In the genomic region with DNA sequence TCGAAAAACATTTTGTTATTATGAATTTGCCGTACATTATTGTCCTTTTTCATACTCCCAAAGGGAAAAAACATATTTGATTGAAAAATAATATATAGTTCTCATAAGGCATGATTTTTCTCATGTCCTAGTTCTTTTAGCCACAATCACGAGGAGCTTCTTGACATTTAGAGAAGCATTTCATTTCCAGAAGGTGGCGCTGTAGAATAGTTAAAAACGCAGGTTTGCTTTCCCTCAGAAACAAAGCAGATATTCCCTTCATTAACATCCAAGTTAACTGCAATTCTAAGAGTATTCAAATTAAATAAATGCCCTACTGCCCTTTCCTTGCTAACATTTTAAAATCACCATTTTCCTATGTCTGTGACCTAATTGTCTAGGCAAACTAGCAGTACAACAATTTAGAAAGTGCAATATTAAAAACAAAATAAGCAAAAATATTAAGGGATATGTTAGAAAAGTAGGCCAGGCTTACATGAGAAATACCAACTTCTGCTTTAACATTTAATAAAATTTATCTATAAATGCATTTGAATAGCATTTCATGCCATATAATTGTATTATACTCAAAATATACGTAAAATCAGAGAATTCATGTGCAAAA, we compare ENCODE assay signal across 8 cellular contexts. TPM values are rescaled to one million over a fixed set of nuclear protein-coding genes. Genes with fewer than 3 reads are reported as not detected.
DNase-seq lines count a peak whose midpoint lies in the region; ATAC-seq, FAIRE-seq and TF ChIP-seq lines count a peak whose summit lies in the region.

No MANE protein-coding gene starts in this region.

- no peak overlapping the region for H3K27ac Mint-ChIP-seq in neural progenitor cell
- H3K27ac Mint-ChIP-seq in activated CD8-positive, alpha-beta memory T cell treated with anti-CD3 and anti-CD28 coated beads, Interleukin-2, amount 10 ng/mL, durations not matched to agents 7 days and 5 days, result no peak overlapping the region

- H3K27ac ChIP-seq in PC-3 (ENCODE audit: low read length), result no peak overlapping the region
- H3K27ac ChIP-seq in neural progenitor cell, result no peak overlapping the region

- no peaks in the 10 kb centered on the region for H3K27me3 Mint-ChIP-seq in neural progenitor cell (ENCODE audit: insufficient read depth, low read depth)
- H3K27me3 Mint-ChIP-seq in activated CD8-positive, alpha-beta memory T cell treated with anti-CD3 and anti-CD28 coated beads, Interleukin-2, amount 10 ng/mL, durations not matched to agents 7 days and 5 days, result no peaks in the 10 kb centered on the region

- H3K4me3 ChIP-seq in PC-3 (ENCODE audit: low read length), result no peak overlapping the region
- no peak overlapping the region for H3K4me3 ChIP-seq in neural progenitor cell

- peak; percentile 72 for DNase-seq in EL
- peak; percentile 92 to 96 for DNase-seq in Kasumi-1 (lab: John Stamatoyannopoulos, UW)
- DNase-seq in PC-3, result peak; percentile 75
- DNase-seq in epidermal melanocyte (ENCODE audit: insufficient read length, low spot score), result peak; percentile 63
- DNase-seq in neural progenitor cell (ENCODE audit: low spot score), result peak; percentile 88
- no peak for DNase-seq in activated effector memory CD4-positive, alpha-beta T cell treated with anti-CD3 and anti-CD28 coated beads, Interleukin-2, amount 50 U/mL, for 16 hours
- DNase-seq in activated CD8-positive, alpha-beta memory T cell treated with anti-CD3 and anti-CD28 coated beads, Interleukin-2, amount 10 ng/mL, durations not matched to agents 7 days and 5 days, result no peak
- no peak for DNase-seq in GM12892 (ENCODE audit: insufficient read length)

- TF ChIP-seq POLR2A in GM12892 (IDR thresholded peaks at IDR 0.05; ENCODE audit: low read depth, low read length), result no peak

- no peak for FAIRE-seq in GM12892 (lab: Jason Lieb, UNC)

- no peaks in the 10 kb centered on the region for H3K9me3 ChIP-seq in PC-3 (ENCODE audit: low read length)
- H3K9me3 ChIP-seq in neural progenitor cell (ENCODE audit: low read depth), result no peaks in the 10 kb centered on the region

- H3K36me3 ChIP-seq in PC-3 (ENCODE audit: low read depth, low read length) (no peaks in the 10 kb centered on the region; the same call in 1 of the 2 replicates), neural progenitor cell (no peaks in the 10 kb centered on the region)

- H3K27me3 ChIP-seq in PC-3 (ENCODE audit: low read length) (no peaks in the 10 kb centered on the region), neural progenitor cell (no peaks in the 10 kb centered on the region)

- H2AFZ ChIP-seq in PC-3 (ENCODE audit: low read length) (no peak overlapping the region), neural progenitor cell (replicated peaks) (peak overlapping the region; percentile 30)

- no peaks in the 10 kb centered on the region for H3K9me3 Mint-ChIP-seq in neural progenitor cell
- no peaks in the 10 kb centered on the region for H3K9me3 Mint-ChIP-seq in activated CD8-positive, alpha-beta memory T cell treated with anti-CD3 and anti-CD28 coated beads, Interleukin-2, amount 10 ng/mL, durations not matched to agents 7 days and 5 days (ENCODE audit: low read depth)

- H3K79me2 ChIP-seq in PC-3 (ENCODE audit: low read length), result no peaks in the 10 kb centered on the region
- H3K79me2 ChIP-seq in neural progenitor cell (ENCODE audit: low read depth), result no peaks in the 10 kb centered on the region

- H3K9ac ChIP-seq in PC-3 (ENCODE audit: low read length), result no peak overlapping the region
- no peak overlapping the region for H3K9ac ChIP-seq in neural progenitor cell

- intact Hi-C loops in PC-3 (cut with micrococcal nuclease), result loop anchor here (1.0 kb wide), 1 partner anchor 70 kb away; no protein-coding TSS in a partner anchor

- no peaks in the 10 kb centered on the region for H3K9me2 ChIP-seq in PC-3 (replicated peaks; ENCODE audit: low read length)

- no peak overlapping the region for H3K4me3 Mint-ChIP-seq in neural progenitor cell
- H3K4me3 Mint-ChIP-seq in activated CD8-positive, alpha-beta memory T cell treated with anti-CD3 and anti-CD28 coated beads, Interleukin-2, amount 10 ng/mL, durations not matched to agents 7 days and 5 days, result no peak overlapping the region

- H3F3A ChIP-seq in PC-3 (ENCODE audit: low read length, unreplicated experiment), result no peaks in the 10 kb centered on the region
- no peaks in the 10 kb centered on the region for H3F3A ChIP-seq in neural progenitor cell (ENCODE audit: low read depth)

- H3K4me1 ChIP-seq in PC-3 (ENCODE audit: insufficient read depth, low read length) (no peaks in the 10 kb centered on the region), neural progenitor cell (no peaks in the 10 kb centered on the region)

- TF ChIP-seq CTCF in PC-3 (conservative IDR thresholded peaks at IDR 0.05; ENCODE audit: low read depth, low read length), result peak; percentile 72
- peak; percentile 91 for TF ChIP-seq CTCF in neural progenitor cell (IDR thresholded peaks at IDR 0.05)

- BruUV-seq in PC-3 (replicated peaks; lab: Mats Ljungman, UMichigan), result no TSS peak

- no peaks in the 10 kb centered on the region for H3K4me1 Mint-ChIP-seq in neural progenitor cell
- H3K4me1 Mint-ChIP-seq in activated CD8-positive, alpha-beta memory T cell treated with anti-CD3 and anti-CD28 coated beads, Interleukin-2, amount 10 ng/mL, durations not matched to agents 7 days and 5 days, result no peaks in the 10 kb centered on the region

- H4K20me1 ChIP-seq in PC-3 (ENCODE audit: low read length) (no peaks in the 10 kb centered on the region), neural progenitor cell (ENCODE audit: low read depth) (no peaks in the 10 kb centered on the region)

- ATAC-seq in PC-3, result peak; percentile 24; the same call in 1 of the 2 replicates
- no peak for ATAC-seq in activated CD8-positive, alpha-beta memory T cell treated with anti-CD3 and anti-CD28 coated beads, Interleukin-2, amount 10 ng/mL, durations not matched to agents 7 days and 5 days

- no peaks in the 10 kb centered on the region for H3K36me3 Mint-ChIP-seq in neural progenitor cell
- no peaks in the 10 kb centered on the region for H3K36me3 Mint-ChIP-seq in activated CD8-positive, alpha-beta memory T cell treated with anti-CD3 and anti-CD28 coated beads, Interleukin-2, amount 10 ng/mL, durations not matched to agents 7 days and 5 days

- CTCF ChIA-PET in PC-3 (lab: Charles Lee), result interaction anchor here (0.6 to 1.6 kb wide), 5 partner anchors 68 to 301 kb away, joined by 3 to 7 read pairs (median 5); no protein-coding TSS in a partner anchor
- CTCF ChIA-PET in activated CD8-positive, alpha-beta memory T cell treated with anti-CD3 and anti-CD28 coated beads, Interleukin-2, amount 10 ng/mL, durations not matched to agents 7 days and 5 days (lab: Charles Lee), result interaction anchor here (1.0 to 1.2 kb wide), 2 partner anchors 12 to 973 kb away, joined by 3 to 6 read pairs; no protein-coding TSS in a partner anchor

- H3K4me2 ChIP-seq in PC-3 (ENCODE audit: low read length), result no peak overlapping the region
- H3K4me2 ChIP-seq in neural progenitor cell, result no peak overlapping the region

- POLR2A ChIA-PET in PC-3 (lab: Charles Lee; ENCODE audit: unreplicated experiment), result no interaction called here

RNA-seq across cellular contexts. Expression of gene PIK3C2G, which starts 10.9 kb away (rescaled TPM):
- total RNA-seq in PC-3 (2014; rRNA removed) (not detected in 2 replicates), neural progenitor cell (ENCODE audit: low replicate concordance) (not detected in 2 replicates)
- total RNA-seq in activated CD8-positive, alpha-beta memory T cell treated with anti-CD3 and anti-CD28 coated beads, Interleukin-2, amount 10 ng/mL, durations not matched to agents 7 days and 5 days, result not detected
- not detected for polyA plus RNA-seq in GM12892 (2012; ENCODE audit: missing spikeins)

Comparison
In these comparisons a context has a peak if more than half of its experiments do, and no peak if none do; other contexts are left out.
1. DNase-seq: peak in EL (single experiment), Kasumi-1 (2 of 2), PC-3 (single experiment), epidermal melanocyte (single experiment) and neural progenitor cell (single experiment); none in activated effector memory CD4-positive, alpha-beta T cell treated with anti-CD3 and anti-CD28 coated beads, Interleukin-2, amount 50 U/mL, for 16 hours (single experiment), activated CD8-positive, alpha-beta memory T cell treated with anti-CD3 and anti-CD28 coated beads, Interleukin-2, amount 10 ng/mL, durations not matched to agents 7 days and 5 days (single experiment) and GM12892 (single experiment).